ENCODE assay signal across 8 cellular contexts in the genomic region with DNA sequence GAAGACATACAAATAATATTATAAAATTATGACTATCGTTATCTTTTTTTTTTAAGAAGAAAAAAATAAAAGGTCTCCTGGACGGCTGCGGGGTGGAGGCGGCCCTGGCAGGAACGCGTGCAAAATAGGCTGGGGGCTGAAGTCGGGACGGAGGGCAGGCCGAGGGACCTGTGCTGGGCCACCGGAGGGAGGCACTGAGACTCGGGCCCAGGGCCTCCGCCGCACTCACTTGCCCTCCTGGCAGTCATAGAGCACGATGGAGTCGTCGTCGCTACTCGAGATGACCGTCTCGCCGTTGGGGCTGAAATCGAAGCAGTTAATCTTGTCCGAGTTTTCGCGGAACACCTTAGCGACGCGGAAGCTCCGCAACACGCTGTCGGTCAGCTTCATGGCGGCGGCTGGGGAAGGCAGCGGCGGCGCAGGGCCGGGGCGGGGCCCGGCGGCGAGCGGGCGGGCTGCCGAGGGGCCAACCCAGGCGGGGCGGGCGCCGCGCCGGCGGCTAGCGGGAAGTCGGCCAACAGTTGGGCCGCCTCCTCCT. TPM values are rescaled to one million over a fixed set of nuclear protein-coding genes. Genes with fewer than 3 reads are reported as not detected.
DNase-seq lines count a peak whose midpoint lies in the region; ATAC-seq, FAIRE-seq and TF ChIP-seq lines count a peak whose summit lies in the region.

No MANE protein-coding gene starts in this region.

- H3K9me3 ChIP-seq in fibroblast of lung (ENCODE audit: control insufficient read depth, insufficient read depth, low read depth, low read length) = no peaks in the 10 kb centered on the region

- peak overlapping the region; percentile 97 for H3K4me2 ChIP-seq in fibroblast of lung (ENCODE audit: extremely low read depth, insufficient read depth, low read length)

- no peak for FAIRE-seq in H54 (lab: Jason Lieb, UNC)

- H3K27me3 ChIP-seq in fibroblast of lung (ENCODE audit: control insufficient read depth, insufficient read depth, low read length) = no peaks in the 10 kb centered on the region

- TF ChIP-seq CTCF in activated CD8-positive, alpha-beta T cell treated with anti-CD3 and anti-CD28 coated beads for 36 hours (IDR thresholded peaks at IDR 0.05) = no peak
- TF ChIP-seq CTCF in fibroblast of lung (conservative IDR thresholded peaks at IDR 0.05 in 1 of 2, IDR thresholded peaks at IDR 0.05 in 1 of 2; ENCODE audit: low read depth in 1 of 2, low read length in 2 of 2) = peak; percentile 36 to 40
- peak; percentile 55 for TF ChIP-seq CTCF in neural crest cell (conservative IDR thresholded peaks at IDR 0.05)
- TF ChIP-seq CTCF in type B pancreatic cell (conservative IDR thresholded peaks at IDR 0.05) = peak; percentile 63

- peaks cover 68% of the 10 kb centered on the region for H3K36me3 Mint-ChIP-seq in activated CD8-positive, alpha-beta T cell treated with anti-CD3 and anti-CD28 coated beads for 36 hours (ENCODE audit: low read depth)
- H3K36me3 Mint-ChIP-seq in neural crest cell (ENCODE audit: low read depth) = peaks cover 15% of the 10 kb centered on the region
- H3K36me3 Mint-ChIP-seq in type B pancreatic cell = peaks cover 27% of the 10 kb centered on the region

- H2AFZ ChIP-seq in fibroblast of lung (ENCODE audit: low read length) = peak overlapping the region; percentile 88

- intact Hi-C loops in activated CD8-positive, alpha-beta T cell treated with anti-CD3 and anti-CD28 coated beads for 36 hours (cut with micrococcal nuclease) = loop anchor here (2.0 kb wide), 1 partner anchor 39 kb away; a partner anchor contains a TSS

- no peaks in the 10 kb centered on the region for H3K9me3 Mint-ChIP-seq in activated CD8-positive, alpha-beta T cell treated with anti-CD3 and anti-CD28 coated beads for 36 hours
- H3K9me3 Mint-ChIP-seq in neural crest cell (no peaks in the 10 kb centered on the region), type B pancreatic cell (no peaks in the 10 kb centered on the region)

- peak overlapping the region; percentile 94 for H3K27ac ChIP-seq in fibroblast of lung (ENCODE audit: insufficient read depth, low read length)

- POLR2A ChIA-PET in activated CD8-positive, alpha-beta T cell treated with anti-CD3 and anti-CD28 coated beads for 36 hours (lab: Charles Lee) = interaction anchor here (0.9 to 31.0 kb wide), 12 partner anchors 8 to 285 kb away, joined by 3 to 949 read pairs (median 9); a partner anchor contains a TSS

- H4K20me1 ChIP-seq in fibroblast of lung (ENCODE audit: control insufficient read depth, extremely low read depth, insufficient read depth, low read length) = peaks cover 3% of the 10 kb centered on the region

- H3K9ac ChIP-seq in fibroblast of lung (ENCODE audit: insufficient read depth, low read length) = peak overlapping the region; percentile 99

- DNase-seq in NCI-H1417 (lab: John Stamatoyannopoulos, UW) (peak; percentile 49 to 79 (median 79)), NCI-H1417 treated with DMSO at 0.1 percent for 48 hours (lab: John Stamatoyannopoulos, UW) (no peak), H54 (ENCODE audit: insufficient read length, low spot score) (peak; percentile 50), LHCN-M2 (ENCODE audit: low read depth) (peak; percentile 55), fibroblast of lung (ENCODE audit: low read depth in 2 of 2) (peak; percentile 44), neural crest cell (ENCODE audit: low read depth, low spot score) (peak; percentile 58), type B pancreatic cell (ENCODE audit: extremely low spot score, unreplicated experiment) (no peak)
- peak; percentile 71 for DNase-seq in activated CD8-positive, alpha-beta T cell treated with anti-CD3 and anti-CD28 coated beads for 36 hours

- CTCF ChIA-PET in activated CD8-positive, alpha-beta T cell treated with anti-CD3 and anti-CD28 coated beads for 36 hours (lab: Charles Lee) = interaction anchor here (1.0 to 10.1 kb wide), 13 partner anchors 19 to 295 kb away, joined by 4 to 93 read pairs (median 7); a partner anchor contains a TSS

- no peaks in the 10 kb centered on the region for H3K27me3 Mint-ChIP-seq in activated CD8-positive, alpha-beta T cell treated with anti-CD3 and anti-CD28 coated beads for 36 hours
- H3K27me3 Mint-ChIP-seq in neural crest cell (ENCODE audit: low read depth) (no peaks in the 10 kb centered on the region), type B pancreatic cell (no peaks in the 10 kb centered on the region)

- peak overlapping the region; percentile 96 for H3K27ac Mint-ChIP-seq in activated CD8-positive, alpha-beta T cell treated with anti-CD3 and anti-CD28 coated beads for 36 hours
- peak overlapping the region; percentile 100 for H3K27ac Mint-ChIP-seq in neural crest cell (ENCODE audit: unreplicated experiment)
- H3K27ac Mint-ChIP-seq in type B pancreatic cell = peak overlapping the region; percentile 98

- TF ChIP-seq POLR2A in H54 (IDR thresholded peaks at IDR 0.05; ENCODE audit: low read depth, low read length) = no peak

- peak; percentile 45 for ATAC-seq in activated CD8-positive, alpha-beta T cell treated with anti-CD3 and anti-CD28 coated beads for 36 hours

- peaks cover 5% of the 10 kb centered on the region for H3K4me1 ChIP-seq in fibroblast of lung (ENCODE audit: control insufficient read depth, extremely low read depth, insufficient read depth, low read length)

- H3K79me2 ChIP-seq in fibroblast of lung (ENCODE audit: control insufficient read depth, insufficient read depth, low read length) = peaks cover 51% of the 10 kb centered on the region

- no peaks in the 10 kb centered on the region for H3K36me3 ChIP-seq in fibroblast of lung (ENCODE audit: control insufficient read depth, insufficient read depth, low read length)

- peak overlapping the region; percentile 99 for H3K4me3 Mint-ChIP-seq in activated CD8-positive, alpha-beta T cell treated with anti-CD3 and anti-CD28 coated beads for 36 hours
- H3K4me3 Mint-ChIP-seq in neural crest cell (peak overlapping the region; percentile 96), type B pancreatic cell (peak overlapping the region; percentile 98)

- peaks cover 50% of the 10 kb centered on the region for H3K4me1 Mint-ChIP-seq in activated CD8-positive, alpha-beta T cell treated with anti-CD3 and anti-CD28 coated beads for 36 hours (ENCODE audit: low read depth)
- H3K4me1 Mint-ChIP-seq in neural crest cell (peaks cover 49% of the 10 kb centered on the region), type B pancreatic cell (ENCODE audit: unreplicated experiment) (peaks cover 23% of the 10 kb centered on the region)

- peak overlapping the region; percentile 90 to 96 (median 92) for H3K4me3 ChIP-seq in fibroblast of lung (replicated peaks in 1 of 4; ENCODE audit: control extremely low read depth in 1 of 4, insufficient read depth in 1 of 4, low read depth in 3 of 4, low read length in 4 of 4)

RNA-seq across cellular contexts. Expression of a gene that starts 0.4 kb away (rescaled TPM):
- 44.5 and 58.0 TPM in 2 replicates for total RNA-seq in LHCN-M2 (2014; rRNA removed)
- polyA plus RNA-seq in LHCN-M2 (2012) = 41.3 TPM
- total RNA-seq in activated CD8-positive, alpha-beta T cell treated with anti-CD3 and anti-CD28 coated beads for 36 hours = 100 to 1,000 TPM; 103 to 105 TPM
- total RNA-seq in fibroblast of lung = 63.9 and 71.2 TPM in 2 replicates
- polyA plus RNA-seq in fibroblast of lung = 76.2 and 77.7 TPM in 2 replicates
- polyA plus RNA-seq in fibroblast of lung (2012) = 60.8 and 63.2 TPM in 2 replicates
- 40.1 and 47.7 TPM in 2 replicates for polyA minus RNA-seq in fibroblast of lung (ENCODE audit: low replicate concordance)
- total RNA-seq in neural crest cell = 114 and 119 TPM in 2 replicates
- total RNA-seq in type B pancreatic cell (ENCODE audit: low replicate concordance) = 74.2 and 96.8 TPM in 2 replicates

RNA-seq across cellular contexts. Expression of a gene that starts 9.6 kb away (rescaled TPM):
- total RNA-seq in LHCN-M2 (2014; rRNA removed) = 13.0 and 20.4 TPM in 2 replicates
- polyA plus RNA-seq in LHCN-M2 (2012) = 8.9 TPM
- 10 to 100 TPM; 21.6 to 21.9 TPM for total RNA-seq in activated CD8-positive, alpha-beta T cell treated with anti-CD3 and anti-CD28 coated beads for 36 hours
- total RNA-seq in fibroblast of lung = 3.3 and 6.9 TPM in 2 replicates
- polyA plus RNA-seq in fibroblast of lung = 4.5 and 6.5 TPM in 2 replicates
- 4.8 and 9.9 TPM in 2 replicates for polyA plus RNA-seq in fibroblast of lung (2012)
- 6.9 and 8.5 TPM in 2 replicates for polyA minus RNA-seq in fibroblast of lung (ENCODE audit: low replicate concordance)
- 6.1 and 9.7 TPM in 2 replicates for total RNA-seq in neural crest cell
- 29.7 and 50.5 TPM in 2 replicates for total RNA-seq in type B pancreatic cell (ENCODE audit: low replicate concordance)

RNA-seq across cellular contexts. Expression of a gene that starts 32.5 kb away (rescaled TPM):
- total RNA-seq in LHCN-M2 (2014; rRNA removed) = 16.0 and 22.3 TPM in 2 replicates
- polyA plus RNA-seq in LHCN-M2 (2012) = 26.5 TPM
- 100 to 1,000 TPM in 1 of 2 experiments, 10 to 100 TPM in 1; 94.3 to 100 TPM for total RNA-seq in activated CD8-positive, alpha-beta T cell treated with anti-CD3 and anti-CD28 coated beads for 36 hours
- 37.8 and 38.8 TPM in 2 replicates for total RNA-seq in fibroblast of lung
- polyA plus RNA-seq in fibroblast of lung = 19.7 and 21.2 TPM in 2 replicates
- polyA plus RNA-seq in fibroblast of lung (2012) = 16.7 and 19.4 TPM in 2 replicates
- 31.2 and 60.9 TPM in 2 replicates for polyA minus RNA-seq in fibroblast of lung (ENCODE audit: low replicate concordance)
- 4.3 and 4.4 TPM in 2 replicates for total RNA-seq in neural crest cell
- 5.2 and 8.0 TPM in 2 replicates for total RNA-seq in type B pancreatic cell (ENCODE audit: low replicate concordance)

RNA-seq across cellular contexts. Expression of a gene that starts 38.1 kb away (rescaled TPM):
- 0.71 and 2.1 TPM in 2 replicates for total RNA-seq in LHCN-M2 (2014; rRNA removed)
- polyA plus RNA-seq in LHCN-M2 (2012) = 0.53 TPM
- 10 to 100 TPM in 1 of 2 experiments, 1 to 10 TPM in 1; 9.2 to 10.2 TPM for total RNA-seq in activated CD8-positive, alpha-beta T cell treated with anti-CD3 and anti-CD28 coated beads for 36 hours
- total RNA-seq in fibroblast of lung = 1.8 and 3.0 TPM in 2 replicates
- 0.72 and 1.9 TPM in 2 replicates for polyA plus RNA-seq in fibroblast of lung
- 0.47 and 0.96 TPM in 2 replicates for polyA plus RNA-seq in fibroblast of lung (2012)
- 3.8 and 8.9 TPM in 2 replicates for polyA minus RNA-seq in fibroblast of lung (ENCODE audit: low replicate concordance)
- total RNA-seq in neural crest cell = 2.4 and 3.2 TPM in 2 replicates
- total RNA-seq in type B pancreatic cell (ENCODE audit: low replicate concordance) = 2.6 and 7.3 TPM in 2 replicates

RNA-seq across cellular contexts. Expression of a gene that starts 39.1 kb away (rescaled TPM):
- total RNA-seq in LHCN-M2 (2014; rRNA removed) = 136 and 145 TPM in 2 replicates
- 106 TPM for polyA plus RNA-seq in LHCN-M2 (2012)
- 100 to 1,000 TPM; 137 TPM for total RNA-seq in activated CD8-positive, alpha-beta T cell treated with anti-CD3 and anti-CD28 coated beads for 36 hours
- 69.9 and 76.3 TPM in 2 replicates for total RNA-seq in fibroblast of lung
- 67.2 and 69.8 TPM in 2 replicates for polyA plus RNA-seq in fibroblast of lung
- polyA plus RNA-seq in fibroblast of lung (2012) = 74.4 and 84.0 TPM in 2 replicates
- 115 and 159 TPM in 2 replicates for polyA minus RNA-seq in fibroblast of lung (ENCODE audit: low replicate concordance)
- 30.7 and 31.7 TPM in 2 replicates for total RNA-seq in neural crest cell
- total RNA-seq in type B pancreatic cell (ENCODE audit: low replicate concordance) = 33.7 and 39.3 TPM in 2 replicates

Comparison
In these comparisons a context has a peak if more than half of its experiments do, and no peak if none do; other contexts are left out.
1. DNase-seq: peak in NCI-H1417 (3 of 3), H54 (single experiment), LHCN-M2 (single experiment), activated CD8-positive, alpha-beta T cell treated with anti-CD3 and anti-CD28 coated beads for 36 hours (single experiment), fibroblast of lung (2 of 2) and neural crest cell (single experiment); none in NCI-H1417 treated with DMSO at 0.1 percent for 48 hours (single experiment) and type B pancreatic cell (single experiment).
2. Peak in every context shown above with its lines, with median percentiles within 50 percentile points of each other: H3K27ac Mint-ChIP-seq and H3K4me3 Mint-ChIP-seq.